In the genomic region with DNA sequence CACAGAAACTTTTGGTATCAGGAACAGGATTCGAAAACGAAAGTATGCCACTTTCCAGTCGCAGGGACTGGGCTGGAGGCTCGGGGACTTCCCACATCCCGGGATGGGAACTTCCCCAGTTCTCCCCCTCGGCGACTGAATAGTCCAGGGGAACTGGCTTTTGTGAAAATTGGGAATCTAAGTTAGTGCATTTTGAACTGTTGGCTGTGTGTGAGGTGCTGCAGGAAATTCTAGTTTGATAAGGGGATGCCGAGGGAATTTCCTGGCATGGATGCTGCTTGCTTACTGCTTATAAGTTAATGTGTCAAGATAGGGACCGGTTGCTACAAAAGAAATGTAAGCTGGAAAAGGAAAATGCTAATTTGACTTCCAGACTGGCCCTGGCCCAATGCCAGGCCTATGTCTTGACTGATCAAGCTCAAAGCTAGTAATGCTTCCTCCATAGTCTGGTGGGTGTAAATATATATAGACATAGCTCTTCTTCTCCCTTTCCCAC, we compare ENCODE assay signal across 8 cellular contexts.
DNase-seq lines count a peak whose midpoint lies in the region; ATAC-seq lines count a peak whose summit lies in the region.

No MANE protein-coding gene starts in this region.

- no peak overlapping the region for H3K27ac Mint-ChIP-seq in effector memory CD8-positive, alpha-beta T cell
- H3K27ac Mint-ChIP-seq in naive thymus-derived CD8-positive, alpha-beta T cell, result peak overlapping the region in 3 of 10 donors; percentile 60 to 78 (median 72)

- H3K36me3 Mint-ChIP-seq in effector memory CD8-positive, alpha-beta T cell (ENCODE audit: insufficient read depth), result no peaks in the 10 kb centered on the region
- H3K36me3 Mint-ChIP-seq in naive thymus-derived CD8-positive, alpha-beta T cell, result no peaks in the 10 kb centered on the region

- H3K27me3 Mint-ChIP-seq in effector memory CD8-positive, alpha-beta T cell, result peaks cover 26 to 42% of the 10 kb centered on the region in 2 donors
- H3K27me3 Mint-ChIP-seq in naive thymus-derived CD8-positive, alpha-beta T cell, result peaks cover 7 to 45% (median 17%) of the 10 kb centered on the region in 5 donors

- H3K4me3 Mint-ChIP-seq in effector memory CD8-positive, alpha-beta T cell, result peak overlapping the region; percentile 8 to 76
- peak overlapping the region; percentile 15 to 77 (median 58) for H3K4me3 Mint-ChIP-seq in naive thymus-derived CD8-positive, alpha-beta T cell

- no peaks in the 10 kb centered on the region for H3K9me3 Mint-ChIP-seq in effector memory CD8-positive, alpha-beta T cell
- H3K9me3 Mint-ChIP-seq in naive thymus-derived CD8-positive, alpha-beta T cell, result no peaks in the 10 kb centered on the region

- POLR2A ChIA-PET in naive thymus-derived CD8-positive, alpha-beta T cell (lab: Charles Lee), result no interaction called here

- peaks cover 3% of the 10 kb centered on the region in 2 donors for H3K4me1 Mint-ChIP-seq in effector memory CD8-positive, alpha-beta T cell (ENCODE audit: low read depth in 2 of 2)
- peaks cover 0 to 12% (median 8%) of the 10 kb centered on the region in 4 donors for H3K4me1 Mint-ChIP-seq in naive thymus-derived CD8-positive, alpha-beta T cell

- DNase-seq in EL, result peak; percentile 67
- DNase-seq in NCI-H345 (lab: John Stamatoyannopoulos, UW), result peak; percentile 62
- no peak for DNase-seq in effector memory CD8-positive, alpha-beta T cell
- no peak for DNase-seq in naive thymus-derived CD8-positive, alpha-beta T cell
- DNase-seq in SHP77 treated with DMSO at 0.1 percent for 48 hours (lab: John Stamatoyannopoulos, UW), result no peak
- no peak for DNase-seq in 8988T
- DNase-seq in GF-D8 (lab: John Stamatoyannopoulos, UW), result no peak

- no peak for ATAC-seq in effector memory CD8-positive, alpha-beta T cell (replicated peaks)
- no peak for ATAC-seq in naive thymus-derived CD8-positive, alpha-beta T cell
- ATAC-seq in HG02970 (IDR thresholded peaks at IDR 0.05; ENCODE audit: low FRiP score, unreplicated experiment), result no peak

Comparison
In these comparisons a context has a peak if more than half of its experiments do, and no peak if none do; other contexts are left out.
1. DNase-seq: peak in EL (single experiment) and NCI-H345 (single experiment); none in effector memory CD8-positive, alpha-beta T cell (0 of 3), naive thymus-derived CD8-positive, alpha-beta T cell (0 of 10), SHP77 treated with DMSO at 0.1 percent for 48 hours (single experiment), 8988T (single experiment) and GF-D8 (single experiment).